ENCODE assay signal across 8 cellular contexts in genomic region chr22:29343313-29343805, GRCh38. TPM values are rescaled to one million over a fixed set of nuclear protein-coding genes. Genes with fewer than 3 reads are reported as not detected.
DNase-seq lines count a peak whose midpoint lies in the region; ATAC-seq, FAIRE-seq and TF ChIP-seq lines count a peak whose summit lies in the region.
"Had no signal": no experiment of that assay in that cellular context is flagged by ENCODE, and none has a peak within 500 bp of the region (broad histone marks: within the 10 kb centered on the region; RNA-seq: fewer than 3 reads in every experiment).

No MANE protein-coding gene starts in this region.

- H3K4me3 ChIP-seq in esophagus muscularis mucosa, result no peak overlapping the region
- H3K4me3 ChIP-seq in parathyroid adenoma (ENCODE audit: low read depth, low read length), result no peak overlapping the region

- peak; percentile 51 for FAIRE-seq in G401.6 (lab: Jason Lieb, UNC)

- H3K9me3 ChIP-seq in esophagus muscularis mucosa, result no peaks in the 10 kb centered on the region
- no peaks in the 10 kb centered on the region for H3K9me3 ChIP-seq in parathyroid adenoma (ENCODE audit: control insufficient read depth, low read length)

- H3K4me2 ChIP-seq in parathyroid adenoma (ENCODE audit: low read length), result peak overlapping the region; percentile 37

- no peak for TF ChIP-seq POLR2A in esophagus muscularis mucosa (IDR thresholded peaks at IDR 0.05; ENCODE audit: low read depth)

- no peak for TF ChIP-seq EP300 in esophagus muscularis mucosa (IDR thresholded peaks at IDR 0.05)

- H3K79me2 ChIP-seq in parathyroid adenoma, result no peaks in the 10 kb centered on the region

- DNase-seq in NCI-H345 treated with DMSO at 0.1 percent for 48 hours (lab: John Stamatoyannopoulos, UW; ENCODE audit: unreplicated experiment), result peak; percentile 27
- DNase-seq in esophagus muscularis mucosa (ENCODE audit: extremely low spot score), result no peak
- no peak for DNase-seq in globus pallidus (ENCODE audit: low spot score)
- DNase-seq: activated CD8-positive, alpha-beta memory T cell treated with anti-CD3 and anti-CD28 coated beads, Interleukin-2, amount 50 U/mL, for 4 hours had no signal

- no peak overlapping the region for H3K9ac ChIP-seq in parathyroid adenoma

- TF ChIP-seq CTCF in esophagus muscularis mucosa (IDR thresholded peaks at IDR 0.05), result no peak
- no peak for TF ChIP-seq CTCF in parathyroid adenoma (IDR thresholded peaks at IDR 0.05)

- H3K27ac ChIP-seq in esophagus muscularis mucosa (replicated peaks in 1 of 4), result peak overlapping the region; percentile 47 to 80 (median 65)
- H3K27ac ChIP-seq in parathyroid adenoma, result peak overlapping the region; percentile 36

- intact Hi-C loops in esophagus muscularis mucosa (cut with DNase I), result loop anchor here (2.0 kb wide), 1 partner anchor 31 kb away; no protein-coding TSS in a partner anchor

- 73% methylated on average over 6 of the region's 7 CpGs for WGBS in esophagus muscularis mucosa

- no peak overlapping the region for H2AFZ ChIP-seq in parathyroid adenoma

- ATAC-seq in esophagus mucosa (no peak), GM19395 (IDR thresholded peaks at IDR 0.05; ENCODE audit: unreplicated experiment) (no peak)

- H3K36me3 ChIP-seq in esophagus muscularis mucosa (peaks cover 36 to 92% (median 79%) of the 10 kb centered on the region in 4 donors), parathyroid adenoma (ENCODE audit: control insufficient read depth, insufficient read depth, low read length) (no peaks in the 10 kb centered on the region)

- peaks cover 22 to 44% (median 35%) of the 10 kb centered on the region in 4 donors for H3K4me1 ChIP-seq in esophagus muscularis mucosa
- H3K4me1 ChIP-seq in parathyroid adenoma, result peaks cover 9% of the 10 kb centered on the region

- no peaks in the 10 kb centered on the region for H3K27me3 ChIP-seq in esophagus muscularis mucosa
- no peaks in the 10 kb centered on the region for H3K27me3 ChIP-seq in parathyroid adenoma (ENCODE audit: control insufficient read depth, insufficient read depth, low read length)

RNA-seq across cellular contexts. Expression of gene RASL10A, which starts 27.9 kb away (rescaled TPM):
- total RNA-seq in esophagus muscularis mucosa, result 1 to 10 TPM in 1 of 4 donors, under 1 TPM in 2, not detected in 1; 0.50 to 1.6 (median 0.84) TPM
- total RNA-seq in esophagus mucosa, result 0.88 TPM

RNA-seq across cellular contexts. Expression of gene GAS2L1, which starts 36.9 kb away (rescaled TPM):
- total RNA-seq in esophagus muscularis mucosa (10 to 100 TPM; 25.8 to 63.9 (median 38.8) TPM), esophagus mucosa (27.7 TPM)

RNA-seq across cellular contexts. Expression of gene AP1B1, which starts 45.0 kb away (rescaled TPM):
- total RNA-seq in esophagus muscularis mucosa (10 to 100 TPM; 55.6 to 72.2 (median 57.4) TPM), esophagus mucosa (80.8 TPM)
